1 cellular context compared by ENCODE assay signal in genomic region chr15:99407716-99408115, GRCh38.
TF ChIP-seq lines count a peak whose summit lies in the region.

No MANE protein-coding gene starts in this region.

TF ChIP-seq in SK-N-SH treated with all-trans-retinoic acid at 6 μM for 48 hours, 23 proteins besides CTCF, POLR2A, EP300 and RAD21 (continued from another document):
- TF ChIP-seq PATZ1 (CRISPR knock-in tag; IDR thresholded peaks at IDR 0.05; ENCODE audit: borderline replicate concordance): no peak
- TF ChIP-seq ISL1 (CRISPR knock-in tag; IDR thresholded peaks at IDR 0.05): no peak
- TF ChIP-seq TOX (CRISPR knock-in tag; IDR thresholded peaks at IDR 0.05; ENCODE audit: borderline replicate concordance): no peak
- no peak for TF ChIP-seq ESRRG (CRISPR knock-in tag; IDR thresholded peaks at IDR 0.05)
- TF ChIP-seq GLIS3 (CRISPR knock-in tag; IDR thresholded peaks at IDR 0.05): no peak
- TF ChIP-seq, protein P1, sequence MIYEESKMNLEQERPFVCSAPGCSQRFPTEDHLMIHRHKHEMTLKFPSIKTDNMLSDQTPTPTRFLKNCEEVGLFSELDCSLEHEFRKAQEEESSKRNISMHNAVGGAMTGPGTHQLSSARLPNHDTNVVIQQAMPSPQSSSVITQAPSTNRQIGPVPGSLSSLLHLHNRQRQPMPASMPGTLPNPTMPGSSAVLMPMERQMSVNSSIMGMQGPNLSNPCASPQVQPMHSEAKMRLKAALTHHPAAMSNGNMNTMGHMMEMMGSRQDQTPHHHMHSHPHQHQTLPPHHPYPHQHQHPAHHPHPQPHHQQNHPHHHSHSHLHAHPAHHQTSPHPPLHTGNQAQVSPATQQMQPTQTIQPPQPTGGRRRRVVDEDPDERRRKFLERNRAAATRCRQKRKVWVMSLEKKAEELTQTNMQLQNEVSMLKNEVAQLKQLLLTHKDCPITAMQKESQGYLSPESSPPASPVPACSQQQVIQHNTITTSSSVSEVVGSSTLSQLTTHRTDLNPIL (CRISPR knock-in tag; IDR thresholded peaks at IDR 0.05; ENCODE audit: low read depth): no peak
- no peak for TF ChIP-seq ZC3H10 (CRISPR knock-in tag; IDR thresholded peaks at IDR 0.05)
- no peak for TF ChIP-seq ARNTL (CRISPR knock-in tag; IDR thresholded peaks at IDR 0.05; ENCODE audit: borderline replicate concordance, low read depth)
- no peak for TF ChIP-seq PPARA (CRISPR knock-in tag; IDR thresholded peaks at IDR 0.05; ENCODE audit: borderline replicate concordance)
- no peak for TF ChIP-seq SNAI2 (CRISPR knock-in tag; IDR thresholded peaks at IDR 0.05)
- no peak for TF ChIP-seq ZNF8 (CRISPR knock-in tag; IDR thresholded peaks at IDR 0.05)
- TF ChIP-seq ZNF70 (CRISPR knock-in tag; IDR thresholded peaks at IDR 0.05): no peak
